25 cellular contexts compared by ENCODE assay signal in the genomic region with DNA sequence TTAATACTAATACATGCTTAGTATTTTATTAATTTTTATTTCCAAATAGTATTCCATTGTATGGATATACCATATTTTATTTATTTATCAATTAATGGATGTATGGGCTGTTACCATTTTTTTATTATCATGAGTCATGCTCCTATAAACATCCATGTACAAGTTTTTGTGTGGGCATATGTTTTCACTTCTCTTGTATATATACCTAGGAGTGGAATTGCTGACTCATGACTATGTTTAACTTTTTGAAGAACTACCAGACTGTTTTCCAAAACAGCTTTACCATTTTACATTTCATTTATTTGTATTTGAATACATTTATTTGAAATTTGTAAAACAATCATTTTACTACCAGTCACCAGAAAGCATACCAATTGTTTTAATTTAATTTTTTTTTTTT. TPM values are rescaled to one million over a fixed set of nuclear protein-coding genes. Genes with fewer than 3 reads are reported as not detected.
A peak's percentile ranks its signal among the peaks of the same experiment; 100 is the strongest.
DNase-seq lines count a peak whose midpoint lies in the region; ATAC-seq, FAIRE-seq and TF ChIP-seq lines count a peak whose summit lies in the region.
"Had no signal": no experiment of that assay in that cellular context is flagged by ENCODE, and none has a peak within 500 bp of the region (broad histone marks: within the 10 kb centered on the region; RNA-seq: fewer than 3 reads in every experiment).

No MANE protein-coding gene starts in this region.

- no peak overlapping the region for H2BK15ac ChIP-seq in IMR-90 (ENCODE audit: low read depth, low read length)

- TF ChIP-seq CTCF in AG09319 (IDR thresholded peaks at IDR 0.05; ENCODE audit: low read depth, low read length) (no peak), IMR-90 (conservative IDR thresholded peaks at IDR 0.05; ENCODE audit: low read depth, low read length) (no peak), GM12878 (IDR thresholded peaks at IDR 0.05 in 2 of 3, conservative IDR thresholded peaks at IDR 0.05 in 1 of 3; ENCODE audit: control insufficient read depth in 2 of 3, extremely low read depth in 1 of 3, insufficient read depth in 1 of 3, low read depth in 3 of 3, low read length in 3 of 3) (no peak)

- H2AFZ ChIP-seq in IMR-90 (replicated peaks; ENCODE audit: low read length, poor library complexity) (no peak overlapping the region), GM12878 (ENCODE audit: control insufficient read depth, low read depth, low read length) (no peak overlapping the region)

- H3K9ac ChIP-seq in IMR-90 (ENCODE audit: low read depth, low read length) (no peak overlapping the region), GM12878 (ENCODE audit: control insufficient read depth, insufficient read depth, low read length) (no peak overlapping the region)

- no peak overlapping the region for H4K8ac ChIP-seq in IMR-90 (ENCODE audit: low read depth in 2 of 2, low read length in 2 of 2)

- no peak overlapping the region for H3K14ac ChIP-seq in IMR-90 (replicated peaks; ENCODE audit: low read depth, low read length)

- H3K27ac ChIP-seq in IMR-90 (ENCODE audit: insufficient read depth, low read length): no peak overlapping the region; the same call in 1 of the 2 replicates
- no peak overlapping the region for H3K27ac ChIP-seq in GM12878 (ENCODE audit: control insufficient read depth, insufficient read depth)
- H3K27ac ChIP-seq in effector memory CD4-positive, alpha-beta T cell (ENCODE audit: insufficient read depth, low read length, poor library complexity, severe bottlenecking): no peak overlapping the region
- H3K27ac ChIP-seq: thyroid gland had no signal

- no peak overlapping the region for H2AK9ac ChIP-seq in IMR-90 (replicated peaks; ENCODE audit: low read depth, low read length, poor library complexity)

- no peak overlapping the region for H2BK20ac ChIP-seq in IMR-90 (ENCODE audit: low read depth, low read length)

- H3K4me1 ChIP-seq in IMR-90 (ENCODE audit: control insufficient read depth, insufficient read depth, low read length) (no peaks in the 10 kb centered on the region), GM12878 (ENCODE audit: control insufficient read depth, insufficient read depth, low read length) (no peaks in the 10 kb centered on the region)
- no peaks in the 10 kb centered on the region for H3K4me1 ChIP-seq in effector memory CD4-positive, alpha-beta T cell (ENCODE audit: control insufficient read depth, insufficient read depth, low read length, poor library complexity, severe bottlenecking)
- H3K4me1 ChIP-seq: thyroid gland had no signal

- BruUV-seq in IMR-90 (replicated peaks; lab: Mats Ljungman, UMichigan): no TSS peak
- BruUV-seq in GM12878 (replicated peaks; lab: Mats Ljungman, UMichigan): no TSS peak

- H3K27me3 Mint-ChIP-seq in activated naive CD8-positive, alpha-beta T cell treated with anti-CD3 and anti-CD28 coated beads, Interleukin-2, amount 50 U/mL, for 24 hours: no peaks in the 10 kb centered on the region
- H3K27me3 Mint-ChIP-seq: activated naive CD4-positive, alpha-beta T cell treated with anti-CD3 and anti-CD28 coated beads, Interleukin-2, amount 10 ng/mL, durations not matched to agents 7 days and 5 days had no signal

- in situ Hi-C loops in IMR-90 (cut with MboI; ENCODE audit: low sequenced_read_pairs) (no loop called here), GM12878 (cut with MboI) (no loop called here)

- H3K56ac ChIP-seq in IMR-90 (ENCODE audit: extremely low read depth, insufficient read depth, low read length): no peak overlapping the region

- peak; percentile 85 for ATAC-seq in IMR-90 (ENCODE audit: low read depth)
- ATAC-seq in GM12878: no peak
- ATAC-seq in activated naive CD8-positive, alpha-beta T cell treated with anti-CD3 and anti-CD28 coated beads, Interleukin-2, amount 50 U/mL, for 24 hours: no peak
- ATAC-seq: activated CD4-positive, CD25-positive, alpha-beta regulatory T cell treated with anti-CD3 and anti-CD28 coated beads, Interleukin-2, amount 50 U/mL, for 24 hours; activated T-cell treated with anti-CD3 and anti-CD28 coated beads, Interleukin-2, amount 50 U/mL, for 4 hours; stimulated activated naive CD8-positive, alpha-beta T cell treated with anti-CD3 and anti-CD28 coated beads, Interleukin-15, Interleukin-2, amounts not matched to agents 100 U/mL and 50 U/mL, for 24 hours had no signal

- H3K23ac ChIP-seq in IMR-90 (ENCODE audit: low read depth, low read length): no peak overlapping the region

- no peaks in the 10 kb centered on the region for H3K27me3 ChIP-seq in IMR-90 (ENCODE audit: control insufficient read depth, insufficient read depth, low read length)
- no peaks in the 10 kb centered on the region for H3K27me3 ChIP-seq in GM12878 (replicated peaks in 1 of 2; ENCODE audit: control insufficient read depth in 2 of 2, insufficient read depth in 2 of 2, low read length in 1 of 2)
- H3K27me3 ChIP-seq in effector memory CD4-positive, alpha-beta T cell (replicated peaks; ENCODE audit: control insufficient read depth, insufficient read depth, low read length, poor library complexity, severe bottlenecking): no peaks in the 10 kb centered on the region
- H3K27me3 ChIP-seq: thyroid gland had no signal

- H3K9me3 ChIP-seq in IMR-90 (ENCODE audit: control insufficient read depth, insufficient read depth, low read length): no peaks in the 10 kb centered on the region; the same call in 1 of the 2 replicates
- no peaks in the 10 kb centered on the region for H3K9me3 ChIP-seq in GM12878 (replicated peaks; ENCODE audit: control insufficient read depth, insufficient read depth, low read length)
- no peaks in the 10 kb centered on the region for H3K9me3 ChIP-seq in effector memory CD4-positive, alpha-beta T cell (ENCODE audit: control insufficient read depth, low read length)
- H3K9me3 ChIP-seq: thyroid gland had no signal

- intact Hi-C loops in IMR-90 (cut with micrococcal nuclease): loop anchor here (10.0 kb wide), 1 partner anchor 55 kb away; no protein-coding TSS in a partner anchor
- intact Hi-C loops in GM12878 (cut with micrococcal nuclease; ENCODE audit: unreplicated experiment): no loop called here

- peak overlapping the region; percentile 83 for H2BK5ac ChIP-seq in IMR-90 (ENCODE audit: low read depth, low read length, poor library complexity, severe bottlenecking)

- H3K79me1 ChIP-seq in IMR-90 (ENCODE audit: low read depth in 1 of 2, low read length in 2 of 2): no peaks in the 10 kb centered on the region

- no peak overlapping the region; the same call in 1 of the 2 replicates for H2BK120ac ChIP-seq in IMR-90 (ENCODE audit: low read depth, low read length)

- H3K4me3 ChIP-seq in IMR-90 (ENCODE audit: insufficient read depth, low read depth, low read length) (no peak overlapping the region), GM12878 (no peak overlapping the region)
- no peak overlapping the region for H3K4me3 ChIP-seq in effector memory CD4-positive, alpha-beta T cell (ENCODE audit: insufficient read depth, low read depth, low read length, poor library complexity, severe bottlenecking)
- H3K4me3 ChIP-seq: thyroid gland had no signal

- no peak overlapping the region for H3K27ac Mint-ChIP-seq in activated naive CD8-positive, alpha-beta T cell treated with anti-CD3 and anti-CD28 coated beads, Interleukin-2, amount 50 U/mL, for 24 hours
- H3K27ac Mint-ChIP-seq: activated naive CD4-positive, alpha-beta T cell treated with anti-CD3 and anti-CD28 coated beads, Interleukin-2, amount 10 ng/mL, durations not matched to agents 7 days and 5 days; endodermal cell had no signal

- H4K20me1 ChIP-seq in IMR-90 (ENCODE audit: insufficient read depth, low read length): no peaks in the 10 kb centered on the region
- no peaks in the 10 kb centered on the region for H4K20me1 ChIP-seq in GM12878 (ENCODE audit: control insufficient read depth, insufficient read depth)

- POLR2A ChIA-PET in IMR-90 (lab: Charles Lee; ENCODE audit: unreplicated experiment): no interaction called here
- POLR2A ChIA-PET in GM12878 (lab: Charles Lee): no interaction called here

- H3K4me2 ChIP-seq in IMR-90 (ENCODE audit: low read depth, low read length): no peak overlapping the region
- no peak overlapping the region for H3K4me2 ChIP-seq in GM12878 (ENCODE audit: control insufficient read depth, insufficient read depth)

- no peak overlapping the region for H3K4me3 Mint-ChIP-seq in activated naive CD8-positive, alpha-beta T cell treated with anti-CD3 and anti-CD28 coated beads, Interleukin-2, amount 50 U/mL, for 24 hours
- H3K4me3 Mint-ChIP-seq: activated naive CD4-positive, alpha-beta T cell treated with anti-CD3 and anti-CD28 coated beads, Interleukin-2, amount 10 ng/mL, durations not matched to agents 7 days and 5 days; activated T-cell treated with anti-CD3 and anti-CD28 coated beads, Interleukin-2, amount 50 U/mL, for 4 hours; endodermal cell; neural crest cell had no signal

- H4K5ac ChIP-seq in IMR-90 (ENCODE audit: low read depth, low read length): no peak overlapping the region

- no peaks in the 10 kb centered on the region for H3K4me1 Mint-ChIP-seq in activated naive CD8-positive, alpha-beta T cell treated with anti-CD3 and anti-CD28 coated beads, Interleukin-2, amount 50 U/mL, for 24 hours
- H3K4me1 Mint-ChIP-seq: activated naive CD4-positive, alpha-beta T cell treated with anti-CD3 and anti-CD28 coated beads, Interleukin-2, amount 10 ng/mL, durations not matched to agents 7 days and 5 days; endodermal cell; neural crest cell had no signal

- CTCF ChIA-PET in IMR-90 (lab: Yijun Ruan, JAX): interaction anchor here (0.6 to 1.7 kb wide), 3 partner anchors 14 to 101 kb away, joined by 4 to 6 read pairs (median 6); a partner anchor contains a TSS
- CTCF ChIA-PET in GM12878 (lab: Yijun Ruan, JAX): interaction anchor here (0.7 to 1.1 kb wide), 2 partner anchors 23 to 279 kb away, joined by 3 to 5 read pairs; no protein-coding TSS in a partner anchor

- no peak overlapping the region for H4K91ac ChIP-seq in IMR-90 (ENCODE audit: insufficient read depth, low read depth, low read length)

- TF ChIP-seq POLR2A in IMR-90 (IDR thresholded peaks at IDR 0.05; ENCODE audit: low read depth, low read length) (no peak), GM12878 (IDR thresholded peaks at IDR 0.05; ENCODE audit: low read depth, low read length) (no peak)

- peaks cover 10% of the 10 kb centered on the region for H3K36me3 ChIP-seq in IMR-90 (ENCODE audit: control insufficient read depth, insufficient read depth, low read length)
- H3K36me3 ChIP-seq in GM12878 (ENCODE audit: control insufficient read depth in 2 of 2, insufficient read depth in 2 of 2, low read length in 1 of 2): peaks cover 0 to 3% of the 10 kb centered on the region in 2 experiments; a peak in 1 of 4 replicates
- H3K36me3 ChIP-seq in effector memory CD4-positive, alpha-beta T cell (ENCODE audit: control insufficient read depth, insufficient read depth, low read length): peaks cover 5% of the 10 kb centered on the region

- RAD21 ChIA-PET in GM12878 (lab: Charles Lee; ENCODE audit: unreplicated experiment): interaction anchor here (0.7 kb wide), 1 partner anchor 77 kb away, joined by 3 read pairs; no protein-coding TSS in a partner anchor

- no peaks in the 10 kb centered on the region for H3K79me2 ChIP-seq in GM12878 (ENCODE audit: control insufficient read depth, insufficient read depth, low read length)

- no peak for TF ChIP-seq EP300 in GM12878 (IDR thresholded peaks at IDR 0.05; ENCODE audit: borderline replicate concordance in 1 of 2, control insufficient read depth in 1 of 2, low read depth in 2 of 2, low read length in 2 of 2)

- dilution Hi-C loops in IMR-90 (cut with HindIII; ENCODE audit: low sequenced_read_pairs, unreplicated experiment): no loop called here

- H3K36me3 Mint-ChIP-seq in activated naive CD8-positive, alpha-beta T cell treated with anti-CD3 and anti-CD28 coated beads, Interleukin-2, amount 50 U/mL, for 24 hours (ENCODE audit: low read depth): peaks cover 32% of the 10 kb centered on the region

- DNase-seq in AG09319 (ENCODE audit: extremely low read depth, low read depth) (peak; percentile 22), IMR-90 (peak; percentile 87), GM12878 (ENCODE audit: low read depth, low spot score) (no peak), fibroblast of the conjunctiva (ENCODE audit: low read depth) (peak; percentile 41), D341Med (ENCODE audit: low spot score) (no peak)
- no peak for DNase-seq in activated CD4-positive, alpha-beta T cell treated with anti-CD3 and anti-CD28 coated beads, Interleukin-2, amount 50 U/mL, for 4 hours
- DNase-seq in activated naive CD8-positive, alpha-beta T cell treated with anti-CD3 and anti-CD28 coated beads, Interleukin-2, amount 50 U/mL, for 24 hours: no peak
- DNase-seq in effector memory CD4-positive, alpha-beta T cell: no peak
- DNase-seq: activated naive CD4-positive, alpha-beta T cell treated with anti-CD3 and anti-CD28 coated beads, Interleukin-2, amount 10 ng/mL, durations not matched to agents 7 days and 5 days; activated T-cell treated with anti-CD3 and anti-CD28 coated beads, Interleukin-2, amount 50 U/mL, for 4 hours; endodermal cell; foreskin melanocyte; hypothalamus; islet precursor cell; Karpas-422; NCI-H2107; NCI-H524; stimulated activated CD4-positive, alpha-beta T cell treated with anti-CD3 and anti-CD28 coated beads, Interleukin-2, amount 100 ng/mL, for 48 hours; stimulated activated naive CD8-positive, alpha-beta T cell treated with anti-CD3 and anti-CD28 coated beads, Interleukin-15, Interleukin-2, amounts not matched to agents 100 U/mL and 50 U/mL, for 24 hours; thyroid gland had no signal

- no peaks in the 10 kb centered on the region for H3K9me3 Mint-ChIP-seq in activated naive CD8-positive, alpha-beta T cell treated with anti-CD3 and anti-CD28 coated beads, Interleukin-2, amount 50 U/mL, for 24 hours
- H3K9me3 Mint-ChIP-seq: activated T-cell treated with anti-CD3 and anti-CD28 coated beads, Interleukin-2, amount 50 U/mL, for 4 hours; endodermal cell had no signal

- SMC1A ChIA-PET in GM12878 (lab: Charles Lee; ENCODE audit: uncharacterized antibody, unreplicated experiment): interaction anchor here (0.5 to 1.2 kb wide), 4 partner anchors 12 to 64 kb away, joined by 3 to 5 read pairs (median 3); no protein-coding TSS in a partner anchor

- no peak overlapping the region for H2AK5ac ChIP-seq in IMR-90 (ENCODE audit: low read depth, low read length)

- FAIRE-seq in GM12878 (lab: Jason Lieb, UNC): no peak

- no peak overlapping the region for H3K4ac ChIP-seq in IMR-90 (ENCODE audit: low read depth, low read length)

- H3K9me1 ChIP-seq in IMR-90 (ENCODE audit: insufficient read depth, low read length): no peaks in the 10 kb centered on the region

- TF ChIP-seq RAD21 in IMR-90 (IDR thresholded peaks at IDR 0.05; ENCODE audit: low read length) (no peak), GM12878 (IDR thresholded peaks at IDR 0.05; ENCODE audit: insufficient read depth, low read depth, low read length) (no peak)

- no peak overlapping the region for H3K18ac ChIP-seq in IMR-90 (ENCODE audit: low read depth, low read length)

RNA-seq across cellular contexts. Expression of a gene that starts 14.1 kb away (rescaled TPM):
- total RNA-seq in IMR-90 (2012; rRNA removed): not detected in 2 replicates
- not detected in 2 replicates for polyA plus RNA-seq in IMR-90 (2012; rRNA removed)
- not detected in 2 replicates for polyA plus RNA-seq in IMR-90 (2012; cell fraction: cytosol; rRNA removed)
- not detected in 2 replicates for polyA plus RNA-seq in IMR-90 (2012; cell fraction: nucleus; rRNA removed; ENCODE audit: low replicate concordance)
- not detected in 2 replicates for total RNA-seq in GM12878 (2013; cell fraction: nucleolus; rRNA removed)
- not detected in 2 replicates for total RNA-seq in GM12878 (2014; rRNA removed)
- not detected in 2 replicates for total RNA-seq in GM12878 (2014; rRNA removed; fragmentation: Illumina TruSeq; extraction: Trizol)
- not detected in 2 replicates for total RNA-seq in GM12878 (2021)
- not detected for polyA plus RNA-seq in GM12878 (2011; ENCODE audit: low read depth)
- not detected in 2 replicates for polyA plus RNA-seq in GM12878 (2011; rRNA removed)
- polyA plus RNA-seq in GM12878 (2011; cell fraction: cytosol; rRNA removed): not detected in 2 replicates
- polyA plus RNA-seq in GM12878 (2011; cell fraction: nucleus; rRNA removed): not detected in 2 replicates
- 0.04 TPM in 1 of 2 replicates, not detected in the other for polyA plus RNA-seq in GM12878 (2012)
- not detected in 2 replicates for polyA plus RNA-seq in GM12878 (2014; fragmentation: Illumina TruSeq; extraction: Trizol)
- under 1 TPM; 0.02 to 0.06 TPM for polyA plus RNA-seq in GM12878 (2014; fragmentation: Nextera tagmentation; extraction: Ambion mirVana)
- polyA plus RNA-seq in GM12878 (2014; rRNA removed): not detected in 2 replicates
- under 1 TPM; 0.09 to 0.20 TPM for polyA plus RNA-seq in GM12878 (2016; fragmentation: Nextera tagmentation; extraction: Ambion mirVana)
- polyA minus RNA-seq in GM12878 (2011; rRNA and poly(A)+ RNA removed): not detected in 2 replicates
- not detected in 2 replicates for polyA minus RNA-seq in GM12878 (2011; cell fraction: cytosol; rRNA and poly(A)+ RNA removed)
- polyA minus RNA-seq in GM12878 (2011; cell fraction: nucleus; rRNA and poly(A)+ RNA removed): not detected in 2 replicates
- total RNA-seq: activated T-cell treated with anti-CD3 and anti-CD28 coated beads, Interleukin-2, amount 50 U/mL, for 4 hours; endodermal cell; lower leg skin; neural crest cell; posterior vena cava; skeletal muscle tissue; thyroid gland had no signal

Comparison
In these comparisons a context has a peak if more than half of its experiments do, and no peak if none do; other contexts are left out.
1. DNase-seq: peak in AG09319 (single experiment), IMR-90 (single experiment) and fibroblast of the conjunctiva (single experiment); none in GM12878 (single experiment), activated CD4-positive, alpha-beta T cell treated with anti-CD3 and anti-CD28 coated beads, Interleukin-2, amount 50 U/mL, for 4 hours (0 of 2), activated naive CD8-positive, alpha-beta T cell treated with anti-CD3 and anti-CD28 coated beads, Interleukin-2, amount 50 U/mL, for 24 hours (single experiment), D341Med (single experiment) and effector memory CD4-positive, alpha-beta T cell (0 of 3).